In the genomic region with DNA sequence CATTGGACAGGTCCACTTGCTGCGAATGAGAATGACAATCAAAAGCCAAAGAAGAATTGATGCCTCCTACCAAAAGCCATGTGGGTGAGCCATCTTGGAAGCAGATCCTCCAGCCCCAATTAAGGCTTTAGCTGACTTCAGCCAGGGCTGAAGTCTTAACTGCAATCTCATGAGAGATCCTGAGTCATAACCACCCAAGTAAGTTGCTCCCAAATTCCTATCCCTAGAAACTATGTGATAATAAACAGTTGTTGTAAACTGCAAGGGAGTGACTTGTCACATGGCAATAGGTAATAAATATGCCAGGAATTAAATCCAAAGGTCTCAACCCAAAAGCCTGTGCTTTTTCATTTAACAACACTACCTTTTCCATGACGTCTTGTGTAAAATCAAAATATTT, we compare ENCODE assay signal across 23 cellular contexts.
DNase-seq lines count a peak whose midpoint lies in the region; ATAC-seq, FAIRE-seq and TF ChIP-seq lines count a peak whose summit lies in the region.
"Had no signal": no experiment of that assay in that cellular context is flagged by ENCODE, and none has a peak within 500 bp of the region (broad histone marks: within the 10 kb centered on the region; RNA-seq: fewer than 3 reads in every experiment).

No MANE protein-coding gene starts in this region.

- no peaks in the 10 kb centered on the region for H3K36me3 Mint-ChIP-seq in Calu3 (ENCODE audit: insufficient read depth, unreplicated experiment)
- H3K36me3 Mint-ChIP-seq: activated naive CD8-positive, alpha-beta T cell treated with anti-CD3 and anti-CD28 coated beads for 36 hours; naive B cell had no signal

- H3K27ac ChIP-seq in HepG2 (ENCODE audit: extremely low read length, insufficient read depth, low read length) (no peak overlapping the region), RWPE1 (no peak overlapping the region)
- H3K27ac ChIP-seq: heart right ventricle, parathyroid adenoma, PC-9, SK-N-MC had no signal

- no peak for ATAC-seq in GM19395 (IDR thresholded peaks at IDR 0.05; ENCODE audit: unreplicated experiment)
- no peak for ATAC-seq in HepG2
- ATAC-seq: activated CD4-positive, CD25-positive, alpha-beta regulatory T cell treated with anti-CD3 and anti-CD28 coated beads, Interleukin-2, amount 50 U/mL, for 24 hours; HCT116 had no signal

- BruUV-seq in HepG2 (replicated peaks; lab: Mats Ljungman, UMichigan) (no TSS peak), Calu3 (replicated peaks; lab: Mats Ljungman, UMichigan) (no TSS peak)

- no peak overlapping the region for H3K9ac ChIP-seq in HepG2 (ENCODE audit: insufficient read depth, low read depth, low read length)
- H3K9ac ChIP-seq: parathyroid adenoma had no signal

- no peaks in the 10 kb centered on the region for H3K36me3 ChIP-seq in HepG2 (replicated peaks in 1 of 2; ENCODE audit: control insufficient read depth in 1 of 2, insufficient read depth in 2 of 2, low read length in 2 of 2)
- H3K36me3 ChIP-seq: heart right ventricle had no signal

- 8% methylated on average over 2 of the region's 2 CpGs for WGBS in HepG2 (ENCODE audit: low lambda C conversion rate)

- TF ChIP-seq CTCF in foreskin fibroblast (IDR thresholded peaks at IDR 0.05; ENCODE audit: low read depth, low read length) (no peak), HepG2 (CRISPR knock-in tag; IDR thresholded peaks at IDR 0.05) (no peak), Calu3 (IDR thresholded peaks at IDR 0.05; ENCODE audit: unreplicated experiment) (no peak), RWPE1 (conservative IDR thresholded peaks at IDR 0.05; ENCODE audit: low read depth) (no peak)

- H3K79me2 ChIP-seq in HepG2 (ENCODE audit: insufficient read depth, low read length): no peaks in the 10 kb centered on the region
- H3K79me2 ChIP-seq: parathyroid adenoma had no signal

- POLR2A ChIA-PET in HepG2 (lab: Yijun Ruan, JAX) (no interaction called here), RWPE1 (lab: Yijun Ruan, JAX; ENCODE audit: low non-redundant PET) (no interaction called here)

- no peak for TF ChIP-seq RAD21 in HepG2 (CRISPR knock-in tag; IDR thresholded peaks at IDR 0.05)

- no peak for TF ChIP-seq EP300 in HepG2 (IDR thresholded peaks at IDR 0.05; ENCODE audit: low read depth in 2 of 2, low read length in 2 of 2)
- TF ChIP-seq EP300 in HepG2 (CRISPR knock-in tag; IDR thresholded peaks at IDR 0.05; ENCODE audit: borderline replicate concordance): no peak

- intact Hi-C loops in HepG2 (cut with micrococcal nuclease; ENCODE audit: unreplicated experiment): no loop called here
- intact Hi-C loops in Calu3 (cut with micrococcal nuclease; ENCODE audit: unreplicated experiment): no loop called here

- H3K4me3 ChIP-seq in foreskin fibroblast (ENCODE audit: low read depth in 1 of 2, low read length in 2 of 2): no peak overlapping the region
- no peak overlapping the region for H3K4me3 ChIP-seq in HepG2 (replicated peaks in 1 of 3; ENCODE audit: insufficient read depth in 1 of 3, low read depth in 2 of 3, low read length in 3 of 3)
- H3K4me3 ChIP-seq: heart right ventricle, PC-9, SK-N-MC had no signal

- H3K4me2 ChIP-seq in HepG2 (ENCODE audit: low read depth, low read length): no peak overlapping the region
- H3K4me2 ChIP-seq: PC-9 had no signal

- H3K4me1 Mint-ChIP-seq in Calu3 (ENCODE audit: low read depth, unreplicated experiment): no peaks in the 10 kb centered on the region

- H3K9me3 ChIP-seq in HepG2 (ENCODE audit: low read length): no peaks in the 10 kb centered on the region
- H3K9me3 ChIP-seq: heart right ventricle had no signal

- no peaks in the 10 kb centered on the region for H3K4me1 ChIP-seq in HepG2 (ENCODE audit: insufficient read depth, low read length)
- H3K4me1 ChIP-seq: heart right ventricle, parathyroid adenoma had no signal

- TF ChIP-seq POLR2A in HepG2 (IDR thresholded peaks at IDR 0.05; ENCODE audit: insufficient read depth in 1 of 2, low read depth in 2 of 2, low read length in 2 of 2): no peak

- H3K9me3 Mint-ChIP-seq in Calu3 (ENCODE audit: low read depth, unreplicated experiment): no peaks in the 10 kb centered on the region
- H3K9me3 Mint-ChIP-seq: activated naive CD8-positive, alpha-beta T cell treated with anti-CD3 and anti-CD28 coated beads for 36 hours had no signal

- CTCF ChIA-PET in HepG2 (lab: Yijun Ruan, JAX; ENCODE audit: low intra/inter-chr PET ratio, low total read pairs): no interaction called here
- CTCF ChIA-PET in Calu3 (lab: Charles Lee): no interaction called here
- CTCF ChIA-PET in RWPE1 (lab: Yijun Ruan, JAX): no interaction called here

- no peak overlapping the region for H2AFZ ChIP-seq in HepG2 (ENCODE audit: low read length)
- H2AFZ ChIP-seq: parathyroid adenoma, PC-9 had no signal

- H3K27me3 ChIP-seq in HepG2 (ENCODE audit: control insufficient read depth in 1 of 2, insufficient read depth in 2 of 2, low read length in 2 of 2): no peaks in the 10 kb centered on the region

- no peaks in the 10 kb centered on the region for H4K20me1 ChIP-seq in HepG2 (ENCODE audit: insufficient read depth, low read length)

- H3K27me3 Mint-ChIP-seq in Calu3 (ENCODE audit: unreplicated experiment): no peaks in the 10 kb centered on the region
- H3K27me3 Mint-ChIP-seq: activated naive CD8-positive, alpha-beta T cell treated with anti-CD3 and anti-CD28 coated beads for 36 hours had no signal

- H3K27ac Mint-ChIP-seq in Calu3 (ENCODE audit: unreplicated experiment): no peak overlapping the region
- H3K27ac Mint-ChIP-seq: activated naive CD8-positive, alpha-beta T cell treated with anti-CD3 and anti-CD28 coated beads for 36 hours; naive B cell had no signal

- in situ Hi-C loops in HepG2 (cut with HindIII; ENCODE audit: extremely low pct_ligation_motif_present, low pct_unique_long_range_greater_than_20kb): no loop called here

- DNase-seq in GM03348 (ENCODE audit: low spot score): peak; percentile 56
- DNase-seq in RPMI7951 (ENCODE audit: low read depth): peak; percentile 67
- DNase-seq in foreskin fibroblast: peak; percentile 27 to 45
- no peak for DNase-seq in HepG2 (ENCODE audit: low spot score)
- no peak for DNase-seq in Calu3
- no peak for DNase-seq in RWPE1 (ENCODE audit: low spot score)
- DNase-seq: activated CD8-positive, alpha-beta memory T cell treated with anti-CD3 and anti-CD28 coated beads for 24 hours; activated naive CD8-positive, alpha-beta T cell treated with anti-CD3 and anti-CD28 coated beads for 36 hours; caudate nucleus; DMS53; heart right ventricle; islet precursor cell; Karpas-422; naive B cell; NCI-H69; PC-9; stimulated activated CD4-positive, alpha-beta T cell treated with anti-CD3 and anti-CD28 coated beads, Interleukin-4, amount 100 ng/mL, for 4 hours; substantia nigra had no signal

- H3K4me3 Mint-ChIP-seq in Calu3 (ENCODE audit: low read depth, unreplicated experiment): no peak overlapping the region
- H3K4me3 Mint-ChIP-seq: activated naive CD8-positive, alpha-beta T cell treated with anti-CD3 and anti-CD28 coated beads for 36 hours; naive B cell had no signal

- no peak for FAIRE-seq in HepG2 (lab: Jason Lieb, UNC)

TF ChIP-seq in HepG2, 621 proteins besides CTCF, POLR2A, EP300 and RAD21 (continues in another document):
- TF ChIP-seq FOXA1 (IDR thresholded peaks at IDR 0.05): no peak
- no peak for TF ChIP-seq FOXA1 (CRISPR knock-in tag; IDR thresholded peaks at IDR 0.05)
- TF ChIP-seq NR2C2 (CRISPR knock-in tag; IDR thresholded peaks at IDR 0.05; ENCODE audit: borderline replicate concordance): no peak
- TF ChIP-seq, protein P1, sequence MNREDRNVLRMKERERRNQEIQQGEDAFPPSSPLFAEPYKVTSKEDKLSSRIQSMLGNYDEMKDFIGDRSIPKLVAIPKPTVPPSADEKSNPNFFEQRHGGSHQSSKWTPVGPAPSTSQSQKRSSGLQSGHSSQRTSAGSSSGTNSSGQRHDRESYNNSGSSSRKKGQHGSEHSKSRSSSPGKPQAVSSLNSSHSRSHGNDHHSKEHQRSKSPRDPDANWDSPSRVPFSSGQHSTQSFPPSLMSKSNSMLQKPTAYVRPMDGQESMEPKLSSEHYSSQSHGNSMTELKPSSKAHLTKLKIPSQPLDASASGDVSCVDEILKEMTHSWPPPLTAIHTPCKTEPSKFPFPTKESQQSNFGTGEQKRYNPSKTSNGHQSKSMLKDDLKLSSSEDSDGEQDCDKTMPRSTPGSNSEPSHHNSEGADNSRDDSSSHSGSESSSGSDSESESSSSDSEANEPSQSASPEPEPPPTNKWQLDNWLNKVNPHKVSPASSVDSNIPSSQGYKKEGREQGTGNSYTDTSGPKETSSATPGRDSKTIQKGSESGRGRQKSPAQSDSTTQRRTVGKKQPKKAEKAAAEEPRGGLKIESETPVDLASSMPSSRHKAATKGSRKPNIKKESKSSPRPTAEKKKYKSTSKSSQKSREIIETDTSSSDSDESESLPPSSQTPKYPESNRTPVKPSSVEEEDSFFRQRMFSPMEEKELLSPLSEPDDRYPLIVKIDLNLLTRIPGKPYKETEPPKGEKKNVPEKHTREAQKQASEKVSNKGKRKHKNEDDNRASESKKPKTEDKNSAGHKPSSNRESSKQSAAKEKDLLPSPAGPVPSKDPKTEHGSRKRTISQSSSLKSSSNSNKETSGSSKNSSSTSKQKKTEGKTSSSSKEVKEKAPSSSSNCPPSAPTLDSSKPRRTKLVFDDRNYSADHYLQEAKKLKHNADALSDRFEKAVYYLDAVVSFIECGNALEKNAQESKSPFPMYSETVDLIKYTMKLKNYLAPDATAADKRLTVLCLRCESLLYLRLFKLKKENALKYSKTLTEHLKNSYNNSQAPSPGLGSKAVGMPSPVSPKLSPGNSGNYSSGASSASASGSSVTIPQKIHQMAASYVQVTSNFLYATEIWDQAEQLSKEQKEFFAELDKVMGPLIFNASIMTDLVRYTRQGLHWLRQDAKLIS (CRISPR knock-in tag; IDR thresholded peaks at IDR 0.05): no peak
- TF ChIP-seq, protein P2, sequence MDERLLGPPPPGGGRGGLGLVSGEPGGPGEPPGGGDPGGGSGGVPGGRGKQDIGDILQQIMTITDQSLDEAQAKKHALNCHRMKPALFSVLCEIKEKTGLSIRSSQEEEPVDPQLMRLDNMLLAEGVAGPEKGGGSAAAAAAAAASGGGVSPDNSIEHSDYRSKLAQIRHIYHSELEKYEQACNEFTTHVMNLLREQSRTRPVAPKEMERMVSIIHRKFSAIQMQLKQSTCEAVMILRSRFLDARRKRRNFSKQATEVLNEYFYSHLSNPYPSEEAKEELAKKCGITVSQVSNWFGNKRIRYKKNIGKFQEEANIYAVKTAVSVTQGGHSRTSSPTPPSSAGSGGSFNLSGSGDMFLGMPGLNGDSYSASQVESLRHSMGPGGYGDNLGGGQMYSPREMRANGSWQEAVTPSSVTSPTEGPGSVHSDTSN (CRISPR knock-in tag; IDR thresholded peaks at IDR 0.05): no peak
- no peak for TF ChIP-seq ZNF101 (CRISPR knock-in tag; IDR thresholded peaks at IDR 0.05; ENCODE audit: borderline replicate concordance, low read depth)
- no peak for TF ChIP-seq ZMAT3 (CRISPR knock-in tag; conservative IDR thresholded peaks at IDR 0.05)
- TF ChIP-seq GATA4 (IDR thresholded peaks at IDR 0.05; ENCODE audit: borderline replicate concordance, low read depth): no peak
- no peak for TF ChIP-seq MIER2 (CRISPR knock-in tag; IDR thresholded peaks at IDR 0.05)

Comparison
In these comparisons a context has a peak if more than half of its experiments do, and no peak if none do; other contexts are left out.
1. DNase-seq: peak in GM03348 (single experiment), RPMI7951 (single experiment) and foreskin fibroblast (2 of 2); none in HepG2 (single experiment), Calu3 (single experiment) and RWPE1 (single experiment).